ENCODE assay signal across 34 cellular contexts in the genomic region with DNA sequence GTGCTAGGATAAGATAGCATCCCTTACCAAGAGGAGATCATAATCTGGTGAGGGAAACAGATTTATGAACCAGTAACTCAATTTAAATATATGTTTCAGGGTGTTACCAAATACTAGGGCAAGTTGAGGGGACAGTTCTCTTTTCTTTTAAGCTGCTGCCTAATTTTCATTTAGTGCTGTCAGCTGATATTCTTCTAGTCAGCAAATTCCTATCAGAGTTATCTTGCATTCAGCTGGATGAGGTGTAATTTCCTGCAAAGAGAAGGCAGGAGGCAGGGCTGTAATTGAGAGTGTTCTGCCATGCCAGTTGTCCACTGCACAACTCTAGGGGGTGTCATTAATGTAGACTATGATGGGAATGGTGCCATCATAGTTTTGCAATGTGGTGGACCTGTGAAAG.
"Had no signal": no experiment of that assay in that cellular context is flagged by ENCODE, and none has a peak within 500 bp of the region (broad histone marks: within the 10 kb centered on the region; RNA-seq: fewer than 3 reads in every experiment).

No MANE protein-coding gene starts in this region.

- H3K4me3 ChIP-seq: adrenal gland, ascending aorta, body of pancreas, breast epithelium, cardiac muscle cell had no signal

- FAIRE-seq: astrocyte, bronchial epithelial cell had no signal

- H3K9me3 ChIP-seq: adrenal gland, ascending aorta, body of pancreas, breast epithelium had no signal

- H3K4me1 ChIP-seq: adrenal gland, ascending aorta, body of pancreas, breast epithelium had no signal

- H3K36me3 ChIP-seq: adrenal gland, ascending aorta, brain microvascular endothelial cell, breast epithelium, cardiac muscle cell had no signal

- H3K27ac ChIP-seq: adrenal gland, ascending aorta, body of pancreas, brain microvascular endothelial cell, breast epithelium, cardiac muscle cell had no signal

- ATAC-seq: activated naive CD4-positive, alpha-beta T cell treated with anti-CD3 and anti-CD28 coated beads, Interleukin-2, amount 50 U/mL, for 72 hours; activated T-cell treated with anti-CD3 and anti-CD28 coated beads, Interleukin-2, amount 50 U/mL, for 4 hours; activated T-cell treated with anti-CD3 and anti-CD28 coated beads, Interleukin-2, amount 50 U/mL, for 72 hours; activated T-helper 17 cell treated with anti-CD3 and anti-CD28 coated beads, Interleukin-2, amount 50 U/mL, for 72 hours; body of pancreas had no signal

- H3K27me3 ChIP-seq: adrenal gland, ascending aorta, body of pancreas, brain microvascular endothelial cell, breast epithelium, cardiac muscle cell had no signal

- DNase-seq: activated effector memory CD4-positive, alpha-beta T cell treated with anti-CD3 and anti-CD28 coated beads, Interleukin-2, amount 50 U/mL, for 16 hours; activated effector memory CD4-positive, alpha-beta T cell treated with Interleukin-2 at 50 U/mL for 16 hours; activated gamma-delta T cell; activated gamma-delta T cell treated with Interleukin-2 at 50 U/mL for 16 hours; activated naive CD4-positive, alpha-beta T cell; activated naive CD4-positive, alpha-beta T cell treated with anti-CD3 and anti-CD28 coated beads for 36 hours; activated naive CD4-positive, alpha-beta T cell treated with anti-CD3 and anti-CD28 coated beads, Interleukin-2, amount 10 ng/mL, durations not matched to agents 7 days and 5 days; activated naive CD4-positive, alpha-beta T cell treated with anti-CD3 and anti-CD28 coated beads, Interleukin-2, amount 50 U/mL, for 16 hours; activated naive CD4-positive, alpha-beta T cell treated with Interleukin-2 at 50 U/mL for 16 hours; activated naive CD8-positive, alpha-beta T cell treated with anti-CD3 and anti-CD28 coated beads for 36 hours; activated naive CD8-positive, alpha-beta T cell treated with anti-CD3 and anti-CD28 coated beads, Interleukin-2, amount 10 ng/mL, durations not matched to agents 7 days and 5 days; activated naive CD8-positive, alpha-beta T cell treated with anti-CD3 and anti-CD28 coated beads, Interleukin-2, amount 50 U/mL, for 24 hours; activated T-cell treated with anti-CD3 and anti-CD28 coated beads, Interleukin-2, amount 50 U/mL, for 1 hour; activated T-cell treated with anti-CD3 and anti-CD28 coated beads, Interleukin-2, amount 50 U/mL, for 24 hours; activated T-cell treated with anti-CD3 and anti-CD28 coated beads, Interleukin-2, amount 50 U/mL, for 4 hours; activated T-cell treated with anti-CD3 and anti-CD28 coated beads, Interleukin-2, amount 50 U/mL, for 48 hours; activated T-cell treated with anti-CD3 and anti-CD28 coated beads, Interleukin-2, amount 50 U/mL, for 72 hours; adrenal gland; amniotic stem cell; amygdala; anterior cingulate cortex; aorta; body of pancreas; brain microvascular endothelial cell; caudate nucleus; central memory CD4-positive, alpha-beta T cell; cerebellar nuclear complex had no signal
